ENCODE assay signal across 33 cellular contexts in the genomic region with DNA sequence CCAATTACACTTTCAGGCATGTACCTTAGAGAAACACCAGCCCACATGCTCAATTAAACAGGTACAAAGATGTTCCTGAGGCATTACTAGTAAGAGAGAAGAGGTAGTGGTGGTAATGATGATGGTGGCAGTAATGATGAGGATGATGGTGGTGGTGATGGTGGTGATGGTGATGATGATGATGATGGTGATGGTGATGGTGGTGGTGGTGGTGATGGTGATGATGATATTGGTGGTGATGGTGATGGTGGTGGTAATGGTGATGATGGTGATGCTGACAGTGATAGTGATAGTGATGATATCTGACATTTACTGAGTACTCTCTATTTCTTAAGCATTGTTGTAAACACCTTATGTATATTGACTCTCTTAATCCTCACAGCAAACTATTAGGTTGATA.
"Had no signal": no experiment of that assay in that cellular context is flagged by ENCODE, and none has a peak within 500 bp of the region (broad histone marks: within the 10 kb centered on the region; RNA-seq: fewer than 3 reads in every experiment).

No MANE protein-coding gene starts in this region.

- H3K4me3 ChIP-seq: adrenal gland, body of pancreas, breast epithelium had no signal

- FAIRE-seq: astrocyte, TTC549 had no signal

- H3K27me3 ChIP-seq: adrenal gland, body of pancreas, brain microvascular endothelial cell, breast epithelium had no signal

- DNase-seq: activated B cell treated with CpG ODN at 0.5 μM for 24 hours; activated CD4-positive, alpha-beta memory T cell treated with anti-CD3 and anti-CD28 coated beads for 36 hours; activated CD4-positive, alpha-beta T cell treated with anti-CD3 and anti-CD28 coated beads for 4 hours; activated CD4-positive, alpha-beta T cell treated with anti-CD3 and anti-CD28 coated beads, Interleukin-2, amount 10 ng/mL, durations not matched to agents 24 days and 14 days; activated CD4-positive, alpha-beta T cell treated with anti-CD3 and anti-CD28 coated beads, Interleukin-2, amount 50 U/mL, for 1 hour; activated CD4-positive, alpha-beta T cell treated with anti-CD3 and anti-CD28 coated beads, Interleukin-2, amount 50 U/mL, for 4 hours; activated CD4-positive, CD25-positive, alpha-beta regulatory T cell treated with anti-CD3 and anti-CD28 coated beads, Interleukin-2, amount 50 U/mL, for 72 hours; activated CD8-positive, alpha-beta memory T cell treated with anti-CD3 and anti-CD28 coated beads, Interleukin-2, amount 50 U/mL, for 4 hours; activated CD8-positive, alpha-beta T cell treated with anti-CD3 and anti-CD28 coated beads for 36 hours; activated effector memory CD4-positive, alpha-beta T cell treated with anti-CD3 and anti-CD28 coated beads, Interleukin-2, amount 50 U/mL, for 16 hours; activated gamma-delta T cell treated with Interleukin-2 at 50 U/mL for 16 hours; activated naive CD4-positive, alpha-beta T cell; activated naive CD4-positive, alpha-beta T cell treated with anti-CD3 and anti-CD28 coated beads for 36 hours; activated naive CD4-positive, alpha-beta T cell treated with anti-CD3 and anti-CD28 coated beads, Interleukin-2, amount 50 U/mL, for 16 hours; activated naive CD8-positive, alpha-beta T cell treated with anti-CD3 and anti-CD28 coated beads for 36 hours; activated T-cell treated with anti-CD3 and anti-CD28 coated beads for 4 hours; activated T-cell treated with anti-CD3 and anti-CD28 coated beads, Interleukin-2, amount 50 U/mL, for 1 hour; activated T-cell treated with anti-CD3 and anti-CD28 coated beads, Interleukin-2, amount 50 U/mL, for 4 hours; activated T-cell treated with anti-CD3 and anti-CD28 coated beads, Interleukin-2, amount 50 U/mL, for 72 hours; adrenal gland; amniotic stem cell; aorta; body of pancreas; brain microvascular endothelial cell; central memory CD4-positive, alpha-beta T cell; T-helper 2 cell; T-helper 9 cell had no signal

- H3K4me1 ChIP-seq: adrenal gland, body of pancreas, breast epithelium had no signal

- H3K27ac ChIP-seq: adrenal gland, body of pancreas, brain microvascular endothelial cell, breast epithelium, VCaP had no signal

- ATAC-seq: activated CD8-positive, alpha-beta T cell treated with anti-CD3 and anti-CD28 coated beads for 36 hours; activated naive CD4-positive, alpha-beta T cell treated with anti-CD3 and anti-CD28 coated beads, Interleukin-2, amount 50 U/mL, for 72 hours; activated T-cell treated with anti-CD3 and anti-CD28 coated beads, Interleukin-2, amount 50 U/mL, for 4 hours; activated T-cell treated with anti-CD3 and anti-CD28 coated beads, Interleukin-2, amount 50 U/mL, for 72 hours; activated T-helper 17 cell treated with anti-CD3 and anti-CD28 coated beads, Interleukin-2, amount 50 U/mL, for 72 hours; body of pancreas had no signal

- H3K9me3 ChIP-seq: adrenal gland had no signal

- H3K36me3 ChIP-seq: adrenal gland, brain microvascular endothelial cell, breast epithelium had no signal
